24 cellular contexts compared by ENCODE assay signal in the genomic region with DNA sequence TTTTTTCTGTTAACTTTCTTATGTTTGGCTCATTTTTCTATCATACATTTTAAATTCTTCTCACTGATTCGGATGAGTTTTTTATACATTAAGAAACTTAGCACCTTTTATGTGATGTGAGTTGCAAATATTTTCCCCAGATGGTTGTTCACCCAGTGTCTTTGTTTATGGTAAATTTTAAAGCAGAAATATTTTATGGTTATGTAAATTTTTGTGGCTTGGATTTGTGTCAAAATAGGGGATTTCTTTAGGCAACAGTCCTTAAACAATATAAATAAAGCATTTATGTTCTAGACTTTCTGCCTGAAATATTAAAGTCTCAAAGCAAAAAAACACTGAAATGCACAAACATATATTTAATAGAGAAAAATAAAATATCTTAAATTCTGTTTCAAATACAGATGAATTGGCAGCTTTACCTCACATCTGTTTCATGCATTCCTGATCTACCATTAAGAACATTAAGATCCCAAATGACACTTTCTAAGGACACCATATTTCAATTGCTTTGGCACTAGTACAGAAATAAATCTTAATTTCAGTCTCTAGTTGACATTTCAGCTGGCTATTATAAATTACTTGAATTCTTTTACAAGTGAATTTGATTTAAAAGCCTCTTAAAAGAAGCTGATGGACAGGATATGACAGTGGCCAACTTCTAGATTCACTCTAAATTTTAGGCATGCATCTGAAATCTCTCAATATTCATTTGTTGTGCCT.
"Had no signal": no experiment of that assay in that cellular context is flagged by ENCODE, and none has a peak within 500 bp of the region (broad histone marks: within the 10 kb centered on the region; RNA-seq: fewer than 3 reads in every experiment).

No MANE protein-coding gene starts in this region.

- H3K27ac ChIP-seq: left ventricle myocardium inferior, ovary, prostate gland, skin epidermis, stomach, thoracic aorta, tibial artery, uterus had no signal

- H3K36me3 ChIP-seq: left ventricle myocardium inferior, ovary, prostate gland, stomach, thoracic aorta, tibial artery, uterus had no signal

- DNase-seq: hypothalamus; immature natural killer cell; islet precursor cell; left ventricle myocardium inferior; midbrain; mucosa of descending colon; naive thymus-derived CD4-positive, alpha-beta T cell; ovary; posterior cingulate gyrus; retina; right cardiac atrium; stimulated activated CD4-positive, alpha-beta T cell treated with anti-CD3 and anti-CD28 coated beads, Interleukin-12 subunit alpha, Interleukin-12 subunit beta, amount 100 ng/mL, for 4 hours; stimulated activated CD4-positive, alpha-beta T cell treated with anti-CD3 and anti-CD28 coated beads, Interleukin-15, amount 100 ng/mL, for 24 hours; stimulated activated CD4-positive, alpha-beta T cell treated with anti-CD3 and anti-CD28 coated beads, Interleukin-2, amount 100 ng/mL, for 24 hours; stimulated activated CD4-positive, alpha-beta T cell treated with anti-CD3 and anti-CD28 coated beads, Interleukin-4, amount 100 ng/mL, for 1 hour; stimulated activated naive B cell treated with anti-CD40 and anti-IgM and Interleukin-4, amounts not matched to agents 10 μg/mL and 1 μg/mL and 100 μg/mL, for 72 hours; stimulated activated naive CD8-positive, alpha-beta T cell treated with anti-CD3 and anti-CD28 coated beads, Interleukin-15, Interleukin-2, amounts not matched to agents 100 U/mL and 50 U/mL, for 24 hours; stomach; tibial artery; uterus had no signal

- H3K27me3 ChIP-seq: ovary, stomach, tibial artery, uterus had no signal

- H3K4me1 ChIP-seq: left ventricle myocardium inferior, prostate gland, stomach, uterus had no signal

- H3K4me3 ChIP-seq: left ventricle myocardium inferior, lung, mucosa of descending colon, ovary, prostate gland, skin epidermis, stomach, thoracic aorta, tibial artery, uterus had no signal

- H3K9me3 ChIP-seq: left ventricle myocardium inferior, mucosa of descending colon, ovary, prostate gland, stomach, thoracic aorta, tibial artery, uterus had no signal
